Comparison of ENCODE assay signal across 8 cellular contexts in genomic region chr14:64503184-64503433, GRCh38. TPM values are rescaled to one million over a fixed set of nuclear protein-coding genes. Genes with fewer than 3 reads are reported as not detected.
DNase-seq lines count a peak whose midpoint lies in the region; ATAC-seq, FAIRE-seq and TF ChIP-seq lines count a peak whose summit lies in the region.

No MANE protein-coding gene starts in this region.

- H3K36me3 Mint-ChIP-seq in CD14-positive monocyte = peaks cover 0 to 12% of the 10 kb centered on the region in 2 donors
- peaks cover 15% of the 10 kb centered on the region for H3K36me3 Mint-ChIP-seq in brain

- peak; percentile 2 for ATAC-seq in HG03045 (IDR thresholded peaks at IDR 0.05; ENCODE audit: unreplicated experiment)
- ATAC-seq in lung (ENCODE audit: insufficient read depth, low FRiP score) = peak; percentile 0
- peak; percentile 0 for ATAC-seq in aorta (ENCODE audit: low FRiP score)

- 0% methylated on average over 21 of the region's 21 CpGs for WGBS in lung, 2 donors
- WGBS in aorta, 2 donors = 0 to 1% methylated on average over 19 to 21 of the region's 21 CpGs

- peak overlapping the region; percentile 93 to 99 (median 97) for H3K27ac Mint-ChIP-seq in CD14-positive monocyte
- H3K27ac Mint-ChIP-seq in brain = peak overlapping the region; percentile 92 to 99 (median 96)

- no peak for FAIRE-seq in GM12891 (lab: Jason Lieb, UNC)

- no peak for DNase-seq in CD14-positive monocyte (ENCODE audit: low spot score)
- no peak for DNase-seq in lung (ENCODE audit: low spot score)
- no peak for DNase-seq in aorta
- no peak for DNase-seq in stimulated activated CD8-positive, alpha-beta memory T cell treated with anti-CD3 and anti-CD28 coated beads, Interleukin-4, amount 100 ng/mL, for 48 hours
- DNase-seq in middle frontal gyrus (ENCODE audit: extremely low spot score, low spot score) = no peak
- no peak for DNase-seq in GM12891 (ENCODE audit: insufficient read length, low spot score)

- H3K4me3 ChIP-seq in lung = peak overlapping the region; percentile 62
- peak overlapping the region; percentile 71 to 88 for H3K4me3 ChIP-seq in aorta (ENCODE audit: low read length in 2 of 2)

- no peak for TF ChIP-seq CTCF in CD14-positive monocyte (IDR thresholded peaks at IDR 0.05)
- TF ChIP-seq CTCF in brain (conservative IDR thresholded peaks at IDR 0.05) = no peak
- no peak for TF ChIP-seq CTCF in lung (IDR thresholded peaks at IDR 0.05; ENCODE audit: control extremely low read depth, extremely low read depth)

- H3K4me1 Mint-ChIP-seq in CD14-positive monocyte (peaks cover 53% of the 10 kb centered on the region), brain (peaks cover 69% of the 10 kb centered on the region)

- peak overlapping the region; percentile 93 to 96 for H3K4me3 Mint-ChIP-seq in CD14-positive monocyte
- peak overlapping the region; percentile 89 to 97 (median 93) for H3K4me3 Mint-ChIP-seq in brain

- H3K4me1 ChIP-seq in lung (ENCODE audit: control insufficient read depth in 2 of 2, insufficient read depth in 2 of 2, low read length in 2 of 2) = peaks cover 7 to 25% of the 10 kb centered on the region in 2 donors
- no peaks in the 10 kb centered on the region for H3K4me1 ChIP-seq in aorta (ENCODE audit: control insufficient read depth in 1 of 2, insufficient read depth in 2 of 2, low read length in 2 of 2)

- H3K27ac ChIP-seq in lung (ENCODE audit: low read depth in 1 of 2, low read length in 1 of 2) (peak overlapping the region; percentile 99 to 100), aorta (ENCODE audit: low read depth in 1 of 2, low read length in 2 of 2) (peak overlapping the region; percentile 89 to 94)

- TF ChIP-seq POLR2A in GM12891 (IDR thresholded peaks at IDR 0.05; ENCODE audit: low read depth, low read length) = no peak

- no peaks in the 10 kb centered on the region for H3K9me3 Mint-ChIP-seq in CD14-positive monocyte
- H3K9me3 Mint-ChIP-seq in brain = no peaks in the 10 kb centered on the region

- H3K27me3 Mint-ChIP-seq in CD14-positive monocyte (ENCODE audit: low read depth in 3 of 3) = no peaks in the 10 kb centered on the region
- peaks cover 3% of the 10 kb centered on the region for H3K27me3 Mint-ChIP-seq in brain

- intact Hi-C loops in CD14-positive monocyte (cut with micrococcal nuclease) (loop anchor here in 1 of 2 donors (10.0 kb wide), 1 partner anchor 152 kb away; no protein-coding TSS in a partner anchor), aorta (cut with DNase I) (loop anchor here in 1 of 2 donors (5.0 kb wide), 1 partner anchor 116 kb away; the partner anchor contains the start of gene MTHFD1)

- no peaks in the 10 kb centered on the region for H3K27me3 ChIP-seq in lung (ENCODE audit: control insufficient read depth, insufficient read depth)
- H3K27me3 ChIP-seq in aorta (ENCODE audit: control insufficient read depth in 1 of 2, insufficient read depth in 2 of 2, low read length in 1 of 2) = no peaks in the 10 kb centered on the region

- H3K36me3 ChIP-seq in lung (ENCODE audit: control insufficient read depth in 2 of 2, insufficient read depth in 2 of 2, low read length in 2 of 2) = peaks cover 0 to 1% of the 10 kb centered on the region in 2 donors
- no peaks in the 10 kb centered on the region for H3K36me3 ChIP-seq in aorta (ENCODE audit: control insufficient read depth in 1 of 2, insufficient read depth in 2 of 2, low read length in 1 of 2)

- H3K9me3 ChIP-seq in lung (ENCODE audit: control insufficient read depth in 2 of 2, insufficient read depth in 1 of 2, low read length in 1 of 2) (no peaks in the 10 kb centered on the region), aorta (ENCODE audit: control insufficient read depth, low read length) (no peaks in the 10 kb centered on the region)

TF ChIP-seq in GM12891, 5 proteins besides CTCF, POLR2A, EP300 and RAD21:
- TF ChIP-seq PAX5 (IDR thresholded peaks at IDR 0.05; ENCODE audit: insufficient read depth, low read length, severe bottlenecking) (no peak), SPI1 (IDR thresholded peaks at IDR 0.05; ENCODE audit: low read depth, low read length) (no peak), POLR2AphosphoS5 (IDR thresholded peaks at IDR 0.05; ENCODE audit: low read depth, low read length) (no peak), POU2F2 (IDR thresholded peaks at IDR 0.05; ENCODE audit: low read depth, low read length) (no peak), TAF1 (IDR thresholded peaks at IDR 0.05; ENCODE audit: low read depth, low read length) (no peak)

RNA-seq across cellular contexts. Expression of gene ZBTB25, which starts 0.5 kb away (rescaled TPM):
- polyA plus RNA-seq in CD14-positive monocyte = 1 to 10 TPM; 3.2 to 3.9 TPM
- 7.5 TPM for polyA plus RNA-seq in brain (ENCODE audit: insufficient read depth, low read depth, low replicate concordance)
- total RNA-seq in lung = 10 to 100 TPM; 14.0 to 15.4 TPM
- polyA plus RNA-seq in lung = 1 to 10 TPM; 4.0 to 4.5 TPM
- 10 to 100 TPM; 17.2 to 25.4 TPM for total RNA-seq in aorta
- polyA plus RNA-seq in aorta = 1 to 10 TPM in 1 of 2 donors, under 1 TPM in 1; 0.38 to 7.2 TPM
- 7.4 TPM for polyA plus RNA-seq in GM12891 (2012; ENCODE audit: low read depth, missing spikeins)

RNA-seq across cellular contexts. Expression of gene ZBTB1, which starts 1.5 kb away (rescaled TPM):
- 10 to 100 TPM; 27.7 to 33.4 TPM for polyA plus RNA-seq in CD14-positive monocyte
- polyA plus RNA-seq in brain (ENCODE audit: insufficient read depth, low read depth, low replicate concordance) = 8.0 TPM
- total RNA-seq in lung = 10 to 100 TPM; 33.5 to 65.5 TPM
- 10 to 100 TPM; 13.4 to 16.4 TPM for polyA plus RNA-seq in lung
- total RNA-seq in aorta = 10 to 100 TPM; 33.8 to 63.8 TPM
- 10 to 100 TPM; 14.0 to 20.9 TPM for polyA plus RNA-seq in aorta
- polyA plus RNA-seq in GM12891 (2012; ENCODE audit: low read depth, missing spikeins) = 33.1 TPM

RNA-seq across cellular contexts. Expression of gene HSPA2, which starts 37.4 kb away (rescaled TPM):
- polyA plus RNA-seq in CD14-positive monocyte (under 1 TPM in 1 of 2 donors, not detected in 1; 0.17 TPM), brain (ENCODE audit: insufficient read depth, low read depth, low replicate concordance) (239 TPM), lung (10 to 100 TPM in 1 of 2 donors, 1 to 10 TPM in 1; 6.9 to 11.3 TPM), aorta (10 to 100 TPM in 1 of 2 donors, 1 to 10 TPM in 1; 6.6 to 17.0 TPM)
- total RNA-seq in lung (10 to 100 TPM; 11.5 to 20.5 TPM), aorta (10 to 100 TPM; 28.9 to 41.4 TPM)
- 0.27 TPM for polyA plus RNA-seq in GM12891 (2012; ENCODE audit: low read depth, missing spikeins)

RNA-seq across cellular contexts. Expression of gene AKAP5, which starts 37.8 kb away (rescaled TPM):
- polyA plus RNA-seq in CD14-positive monocyte = not detected
- 1.5 TPM for polyA plus RNA-seq in brain (ENCODE audit: insufficient read depth, low read depth, low replicate concordance)
- total RNA-seq in lung = 1 to 10 TPM; 1.7 to 1.8 TPM
- under 1 TPM; 0.15 to 0.63 TPM for polyA plus RNA-seq in lung
- total RNA-seq in aorta = 1 to 10 TPM; 2.8 to 2.9 TPM
- 1 to 10 TPM; 1.1 to 1.4 TPM for polyA plus RNA-seq in aorta
- 2.3 TPM for polyA plus RNA-seq in GM12891 (2012; ENCODE audit: low read depth, missing spikeins)

RNA-seq across cellular contexts. Expression of gene PPP1R36, which starts 46.7 kb away (rescaled TPM):
- polyA plus RNA-seq in CD14-positive monocyte (under 1 TPM in 1 of 2 donors, not detected in 1; 0.38 TPM), brain (ENCODE audit: insufficient read depth, low read depth, low replicate concordance) (0.31 TPM), lung (1 to 10 TPM; 1.2 to 1.6 TPM), aorta (1 to 10 TPM; 1.4 to 1.9 TPM)
- total RNA-seq in lung (1 to 10 TPM; 2.3 to 3.1 TPM), aorta (1 to 10 TPM in 1 of 2 donors, under 1 TPM in 1; 0.42 to 1.0 TPM)
- 0.12 TPM for polyA plus RNA-seq in GM12891 (2012; ENCODE audit: low read depth, missing spikeins)

Comparison
In these comparisons a context has a peak if more than half of its experiments do, and no peak if none do; other contexts are left out.
1. RNA of gene HSPA2, which starts 37.4 kb away (polyA plus RNA-seq): 239 TPM in brain (single experiment); 6.6 to 17.0 TPM in aorta, 6.9 to 11.3 TPM in lung and 0.17 TPM in CD14-positive monocyte; every median in the first group is over 10 times any median in the second.
2. Peak in every context shown above with its lines, with median percentiles within 50 percentile points of each other: ATAC-seq.